Comparison of ENCODE assay signal across 1 cellular context in genomic region chr7:65269150-65269856, GRCh38.
TF ChIP-seq lines count a peak whose summit lies in the region.

No MANE protein-coding gene starts in this region.

TF ChIP-seq in HepG2, 621 proteins besides CTCF, POLR2A, EP300 and RAD21 (continued from another document and continues in another):
- TF ChIP-seq ZNF512B (CRISPR knock-in tag; IDR thresholded peaks at IDR 0.05; ENCODE audit: borderline replicate concordance) (peak; percentile 84; the same call in 1 of the 2 replicates), KDM6A (CRISPR knock-in tag; IDR thresholded peaks at IDR 0.05; ENCODE audit: low read depth) (no peak), ZNF619 (CRISPR knock-in tag; IDR thresholded peaks at IDR 0.05) (no peak), KMT2A (CRISPR knock-in tag; IDR thresholded peaks at IDR 0.05) (peak; percentile 60; the same call in 1 of the 2 replicates), HNRNPLL (IDR thresholded peaks at IDR 0.05; ENCODE audit: low read depth, low read length, poor library complexity, severe bottlenecking) (peak; percentile 59), NFKB2 (CRISPR knock-in tag; IDR thresholded peaks at IDR 0.05; ENCODE audit: borderline replicate concordance) (peak; percentile 91; the same call in 1 of the 2 replicates), DMAP1 (CRISPR knock-in tag; IDR thresholded peaks at IDR 0.05) (peak; percentile 72; the same call in 1 of the 2 replicates), PHF21A (CRISPR knock-in tag; IDR thresholded peaks at IDR 0.05) (peak; percentile 45; the same call in 1 of the 2 replicates), ZSCAN31 (CRISPR knock-in tag; IDR thresholded peaks at IDR 0.05; ENCODE audit: low read depth) (peak; percentile 85; the same call in 1 of the 2 replicates), HMGXB4 (CRISPR knock-in tag; IDR thresholded peaks at IDR 0.05; ENCODE audit: borderline replicate concordance in 1 of 2, low read depth in 1 of 2) (peak in 1 of 2 experiments; percentile 51; a peak in 1 of 4 replicates), POLR2G (IDR thresholded peaks at IDR 0.05; ENCODE audit: low read depth, low read length) (peak; percentile 58), CHD4 (IDR thresholded peaks at IDR 0.05; ENCODE audit: borderline replicate concordance, low read length) (0 out of 2 replicates have a peak, but pooled peaks have one; percentile 29), SIN3A (IDR thresholded peaks at IDR 0.05; ENCODE audit: borderline replicate concordance, low read depth, low read length) (peak; percentile 87; the same call in 1 of the 2 replicates), BORCS8-MEF2B (CRISPR knock-in tag; IDR thresholded peaks at IDR 0.05) (peak; percentile 49; the same call in 1 of the 2 replicates), ESRRA (CRISPR knock-in tag; IDR thresholded peaks at IDR 0.05; ENCODE audit: low read depth) (0 out of 2 replicates have a peak, but pooled peaks have one; percentile 33), ZNF646 (CRISPR knock-in tag; IDR thresholded peaks at IDR 0.05) (no peak), ZNF234 (CRISPR knock-in tag; conservative IDR thresholded peaks at IDR 0.05) (no peak), SOX6 (IDR thresholded peaks at IDR 0.05) (no peak), SOX6 (CRISPR knock-in tag; IDR thresholded peaks at IDR 0.05) (peak; percentile 37; the same call in 1 of the 2 replicates), TOPORS (CRISPR knock-in tag; IDR thresholded peaks at IDR 0.05) (no peak), ZNF160 (CRISPR knock-in tag; IDR thresholded peaks at IDR 0.05) (0 out of 2 replicates have a peak, but pooled peaks have one; percentile 27), ZNF761 (CRISPR knock-in tag; conservative IDR thresholded peaks at IDR 0.05) (0 out of 2 replicates have a peak, but pooled peaks have one; percentile 37), ZNF468 (CRISPR knock-in tag; IDR thresholded peaks at IDR 0.05) (no peak), NR2F6 (IDR thresholded peaks at IDR 0.05) (no peak), NR2F6 (CRISPR knock-in tag; IDR thresholded peaks at IDR 0.05) (no peak), CCDC6 (CRISPR knock-in tag; IDR thresholded peaks at IDR 0.05) (peak; percentile 30; the same call in 1 of the 2 replicates), SRY (CRISPR knock-in tag; IDR thresholded peaks at IDR 0.05) (peak; percentile 86; the same call in 1 of the 2 replicates), SALL2 (CRISPR knock-in tag; IDR thresholded peaks at IDR 0.05) (peak; percentile 65; the same call in 1 of the 2 replicates), ZBTB3 (CRISPR knock-in tag; IDR thresholded peaks at IDR 0.05; ENCODE audit: borderline replicate concordance, low read depth) (no peak), HDAC1 (CRISPR knock-in tag; IDR thresholded peaks at IDR 0.05) (peak; percentile 84), BCL6 (CRISPR knock-in tag; IDR thresholded peaks at IDR 0.05) (no peak), ATF7-NPFF (CRISPR knock-in tag; IDR thresholded peaks at IDR 0.05; ENCODE audit: low read depth) (peak; percentile 84), SPEN (CRISPR knock-in tag; IDR thresholded peaks at IDR 0.05; ENCODE audit: low read depth) (0 out of 2 replicates have a peak, but pooled peaks have one; percentile 59), NFYC (CRISPR knock-in tag; IDR thresholded peaks at IDR 0.05) (peak; percentile 68), NCOR1 (IDR thresholded peaks at IDR 0.05; ENCODE audit: borderline replicate concordance, low read length) (peak; percentile 57; the same call in 1 of the 2 replicates), POLR2AphosphoS5 (IDR thresholded peaks at IDR 0.05; ENCODE audit: low read depth, low read length) (peak; percentile 56; the same call in 1 of the 2 replicates), ARNTL (CRISPR knock-in tag; IDR thresholded peaks at IDR 0.05) (peak; percentile 44; the same call in 1 of the 2 replicates), ZNF563 (CRISPR knock-in tag; IDR thresholded peaks at IDR 0.05) (0 out of 2 replicates have a peak, but pooled peaks have one; percentile 47), NONO (IDR thresholded peaks at IDR 0.05) (no peak), NONO (CRISPR knock-in tag; conservative IDR thresholded peaks at IDR 0.05) (no peak)
- TF ChIP-seq, protein P1, sequence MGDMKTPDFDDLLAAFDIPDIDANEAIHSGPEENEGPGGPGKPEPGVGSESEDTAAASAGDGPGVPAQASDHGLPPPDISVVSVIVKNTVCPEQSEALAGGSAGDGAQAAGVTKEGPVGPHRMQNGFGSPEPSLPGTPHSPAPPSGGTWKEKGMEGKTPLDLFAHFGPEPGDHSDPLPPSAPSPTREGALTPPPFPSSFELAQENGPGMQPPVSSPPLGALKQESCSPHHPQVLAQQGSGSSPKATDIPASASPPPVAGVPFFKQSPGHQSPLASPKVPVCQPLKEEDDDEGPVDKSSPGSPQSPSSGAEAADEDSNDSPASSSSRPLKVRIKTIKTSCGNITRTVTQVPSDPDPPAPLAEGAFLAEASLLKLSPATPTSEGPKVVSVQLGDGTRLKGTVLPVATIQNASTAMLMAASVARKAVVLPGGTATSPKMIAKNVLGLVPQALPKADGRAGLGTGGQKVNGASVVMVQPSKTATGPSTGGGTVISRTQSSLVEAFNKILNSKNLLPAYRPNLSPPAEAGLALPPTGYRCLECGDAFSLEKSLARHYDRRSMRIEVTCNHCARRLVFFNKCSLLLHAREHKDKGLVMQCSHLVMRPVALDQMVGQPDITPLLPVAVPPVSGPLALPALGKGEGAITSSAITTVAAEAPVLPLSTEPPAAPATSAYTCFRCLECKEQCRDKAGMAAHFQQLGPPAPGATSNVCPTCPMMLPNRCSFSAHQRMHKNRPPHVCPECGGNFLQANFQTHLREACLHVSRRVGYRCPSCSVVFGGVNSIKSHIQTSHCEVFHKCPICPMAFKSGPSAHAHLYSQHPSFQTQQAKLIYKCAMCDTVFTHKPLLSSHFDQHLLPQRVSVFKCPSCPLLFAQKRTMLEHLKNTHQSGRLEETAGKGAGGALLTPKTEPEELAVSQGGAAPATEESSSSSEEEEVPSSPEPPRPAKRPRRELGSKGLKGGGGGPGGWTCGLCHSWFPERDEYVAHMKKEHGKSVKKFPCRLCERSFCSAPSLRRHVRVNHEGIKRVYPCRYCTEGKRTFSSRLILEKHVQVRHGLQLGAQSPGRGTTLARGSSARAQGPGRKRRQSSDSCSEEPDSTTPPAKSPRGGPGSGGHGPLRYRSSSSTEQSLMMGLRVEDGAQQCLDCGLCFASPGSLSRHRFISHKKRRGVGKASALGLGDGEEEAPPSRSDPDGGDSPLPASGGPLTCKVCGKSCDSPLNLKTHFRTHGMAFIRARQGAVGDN (CRISPR knock-in tag; IDR thresholded peaks at IDR 0.05) = peak; percentile 79
- TF ChIP-seq, protein P2, sequence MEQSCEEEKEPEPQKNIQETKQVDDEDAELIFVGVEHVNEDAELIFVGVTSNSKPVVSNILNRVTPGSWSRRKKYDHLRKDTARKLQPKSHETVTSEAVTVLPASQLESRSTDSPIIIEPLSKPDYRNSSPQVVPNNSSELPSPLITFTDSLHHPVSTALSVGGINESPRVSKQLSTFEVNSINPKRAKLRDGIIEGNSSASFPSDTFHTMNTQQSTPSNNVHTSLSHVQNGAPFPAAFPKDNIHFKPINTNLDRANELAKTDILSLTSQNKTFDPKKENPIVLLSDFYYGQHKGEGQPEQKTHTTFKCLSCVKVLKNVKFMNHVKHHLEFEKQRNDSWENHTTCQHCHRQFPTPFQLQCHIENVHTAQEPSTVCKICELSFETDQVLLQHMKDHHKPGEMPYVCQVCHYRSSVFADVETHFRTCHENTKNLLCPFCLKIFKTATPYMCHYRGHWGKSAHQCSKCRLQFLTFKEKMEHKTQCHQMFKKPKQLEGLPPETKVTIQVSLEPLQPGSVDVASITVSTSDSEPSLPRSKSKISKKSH (CRISPR knock-in tag; IDR thresholded peaks at IDR 0.05; ENCODE audit: borderline replicate concordance) = peak; percentile 78; the same call in 1 of the 2 replicates
- TF ChIP-seq, protein P3, sequence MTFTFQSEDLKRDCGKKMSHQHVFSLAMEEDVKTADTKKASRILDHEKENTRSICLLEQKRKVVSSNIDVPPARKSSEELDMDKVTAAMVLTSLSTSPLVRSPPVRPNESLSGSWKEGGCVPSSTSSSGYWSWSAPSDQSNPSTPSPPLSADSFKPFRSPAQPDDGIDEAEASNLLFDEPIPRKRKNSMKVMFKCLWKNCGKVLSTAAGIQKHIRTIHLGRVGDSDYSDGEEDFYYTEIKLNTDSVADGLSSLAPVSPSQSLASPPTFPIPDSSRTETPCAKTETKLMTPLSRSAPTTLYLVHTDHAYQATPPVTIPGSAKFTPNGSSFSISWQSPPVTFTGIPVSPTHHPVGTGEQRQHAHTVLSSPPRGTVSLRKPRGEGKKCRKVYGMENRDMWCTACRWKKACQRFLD (CRISPR knock-in tag; IDR thresholded peaks at IDR 0.05; ENCODE audit: borderline replicate concordance) = 0 out of 2 replicates have a peak, but pooled peaks have one; percentile 40
- TF ChIP-seq, protein P4, sequence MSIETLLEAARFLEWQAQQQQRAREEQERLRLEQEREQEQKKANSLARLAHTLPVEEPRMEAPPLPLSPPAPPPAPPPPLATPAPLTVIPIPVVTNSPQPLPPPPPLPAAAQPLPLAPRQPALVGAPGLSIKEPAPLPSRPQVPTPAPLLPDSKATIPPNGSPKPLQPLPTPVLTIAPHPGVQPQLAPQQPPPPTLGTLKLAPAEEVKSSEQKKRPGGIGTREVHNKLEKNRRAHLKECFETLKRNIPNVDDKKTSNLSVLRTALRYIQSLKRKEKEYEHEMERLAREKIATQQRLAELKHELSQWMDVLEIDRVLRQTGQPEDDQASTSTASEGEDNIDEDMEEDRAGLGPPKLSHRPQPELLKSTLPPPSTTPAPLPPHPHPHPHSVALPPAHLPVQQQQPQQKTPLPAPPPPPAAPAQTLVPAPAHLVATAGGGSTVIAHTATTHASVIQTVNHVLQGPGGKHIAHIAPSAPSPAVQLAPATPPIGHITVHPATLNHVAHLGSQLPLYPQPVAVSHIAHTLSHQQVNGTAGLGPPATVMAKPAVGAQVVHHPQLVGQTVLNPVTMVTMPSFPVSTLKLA (IDR thresholded peaks at IDR 0.05) = no peak
